Comparison of ENCODE assay signal across 8 cellular contexts in the genomic region with DNA sequence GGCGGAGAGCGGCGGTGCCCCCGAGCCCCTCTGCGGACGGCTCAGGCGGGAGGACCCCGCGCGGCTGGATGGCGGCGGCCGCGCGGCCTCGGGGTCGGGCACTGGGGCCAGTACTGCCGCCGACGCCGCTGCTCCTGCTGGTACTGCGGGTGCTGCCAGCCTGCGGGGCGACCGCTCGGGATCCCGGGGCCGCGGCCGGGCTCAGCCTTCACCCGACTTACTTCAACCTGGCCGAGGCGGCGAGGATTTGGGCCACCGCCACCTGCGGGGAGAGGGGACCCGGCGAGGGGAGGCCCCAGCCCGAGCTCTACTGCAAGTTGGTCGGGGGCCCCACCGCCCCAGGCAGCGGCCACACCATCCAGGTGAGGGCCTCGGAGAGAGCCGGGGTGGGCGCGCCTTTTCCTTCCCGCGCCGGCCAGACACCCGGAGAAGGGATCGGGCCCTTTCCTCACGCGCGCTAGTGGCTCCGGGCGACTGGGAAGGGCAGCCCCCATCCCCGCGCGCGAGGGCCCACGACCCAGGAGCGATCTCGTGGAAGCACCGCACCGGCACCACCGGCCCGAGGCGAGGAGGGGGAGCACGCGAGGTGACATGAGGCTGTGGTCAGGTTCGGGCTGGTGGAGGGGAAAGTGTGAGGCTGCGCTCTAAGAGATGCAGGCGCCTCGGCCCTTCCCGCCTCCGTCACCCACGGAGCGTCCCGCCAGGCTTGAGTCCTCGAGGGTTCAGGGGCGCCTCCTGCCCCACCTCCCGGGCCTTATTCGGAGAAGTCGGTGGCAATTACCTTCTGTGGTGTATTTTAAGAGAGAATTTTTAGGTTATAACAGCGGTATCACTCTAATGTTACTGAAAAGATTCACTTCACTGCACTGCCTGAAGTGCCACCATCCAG. TPM values are rescaled to one million over a fixed set of nuclear protein-coding genes. Genes with fewer than 3 reads are reported as not detected.
DNase-seq lines count a peak whose midpoint lies in the region; ATAC-seq and TF ChIP-seq lines count a peak whose summit lies in the region.

No MANE protein-coding gene starts in this region.

- no peak overlapping the region for H3K27ac Mint-ChIP-seq in mesothelial cell of epicardium
- peak overlapping the region; percentile 31 for H3K27ac Mint-ChIP-seq in type B pancreatic cell

- no peaks in the 10 kb centered on the region for H3K36me3 ChIP-seq in Panc1 (ENCODE audit: control insufficient read depth, insufficient read depth, low read length)

- H3K4me3 ChIP-seq in Panc1 (ENCODE audit: low read depth in 2 of 2, low read length in 2 of 2) = peak overlapping the region; percentile 50 to 69

- TF ChIP-seq CTCF in Panc1 (IDR thresholded peaks at IDR 0.05) (peak; percentile 12; the same call in 1 of the 2 replicates), mesothelial cell of epicardium (IDR thresholded peaks at IDR 0.05; ENCODE audit: unreplicated experiment) (no peak), type B pancreatic cell (conservative IDR thresholded peaks at IDR 0.05) (no peak)

- ATAC-seq in GM18909 (IDR thresholded peaks at IDR 0.05; ENCODE audit: poor library complexity, unreplicated experiment) (peak; percentile 40), Panc1 (peak; percentile 71)

- H3K9me3 Mint-ChIP-seq in mesothelial cell of epicardium (no peaks in the 10 kb centered on the region), type B pancreatic cell (no peaks in the 10 kb centered on the region)

- CTCF ChIA-PET in Panc1 (lab: Charles Lee) = no interaction called here

- no TSS peak for BruUV-seq in Panc1 (replicated peaks; lab: Mats Ljungman, UMichigan)

- intact Hi-C loops in Panc1 (cut with micrococcal nuclease; ENCODE audit: unreplicated experiment) = no loop called here

- no peaks in the 10 kb centered on the region for H3K36me3 Mint-ChIP-seq in mesothelial cell of epicardium
- peaks cover 4% of the 10 kb centered on the region for H3K36me3 Mint-ChIP-seq in type B pancreatic cell

- peak overlapping the region; percentile 54 for H3K4me3 Mint-ChIP-seq in mesothelial cell of epicardium
- peak overlapping the region; percentile 80 for H3K4me3 Mint-ChIP-seq in type B pancreatic cell

- H3K4me1 ChIP-seq in Panc1 (ENCODE audit: control insufficient read depth, insufficient read depth, low read length) = peaks cover 14% of the 10 kb centered on the region

- H3K27ac ChIP-seq in Panc1 (ENCODE audit: low read length) = no peak overlapping the region

- H3K27me3 ChIP-seq in Panc1 (ENCODE audit: control insufficient read depth, insufficient read depth, low read length) = peaks cover 10% of the 10 kb centered on the region

- in situ Hi-C loops in Panc1 (cut with HindIII; ENCODE audit: low pct_unique_long_range_greater_than_20kb, low sequenced_read_pairs) = no loop called here

- H3K27me3 Mint-ChIP-seq in mesothelial cell of epicardium (ENCODE audit: low read depth) = peaks cover 58% of the 10 kb centered on the region
- peaks cover 49% of the 10 kb centered on the region for H3K27me3 Mint-ChIP-seq in type B pancreatic cell

- H3K4me1 Mint-ChIP-seq in mesothelial cell of epicardium = peaks cover 11% of the 10 kb centered on the region
- no peaks in the 10 kb centered on the region for H3K4me1 Mint-ChIP-seq in type B pancreatic cell (ENCODE audit: unreplicated experiment)

- no peaks in the 10 kb centered on the region for H3K9me3 ChIP-seq in Panc1 (ENCODE audit: control insufficient read depth, insufficient read depth, low read depth, low read length)

- DNase-seq in Panc1 (ENCODE audit: low read depth, low spot score) (no peak), dermis blood vessel endothelial cell (peak; percentile 32), mesothelial cell of epicardium (ENCODE audit: low spot score in 2 of 2, unreplicated experiment in 2 of 2) (peak in 1 of 2 experiments; percentile 46), type B pancreatic cell (ENCODE audit: extremely low spot score, unreplicated experiment) (peak; percentile 71), A172 (ENCODE audit: low spot score) (no peak), NCI-H774 (lab: John Stamatoyannopoulos, UW) (no peak), pons (ENCODE audit: low spot score) (no peak)

- POLR2A ChIA-PET in Panc1 (lab: Charles Lee) = no interaction called here

RNA-seq across cellular contexts. Expression of gene LAMA3, which starts 0.6 kb away (rescaled TPM):
- total RNA-seq in Panc1 (2021; ENCODE audit: unreplicated experiment) (8.1 TPM), dermis blood vessel endothelial cell (14.1 and 15.9 TPM in 2 replicates), mesothelial cell of epicardium (6.1 to 7.4 TPM (median 6.7 TPM) in 3 replicates), type B pancreatic cell (ENCODE audit: low replicate concordance) (9.4 and 15.3 TPM in 2 replicates)
- polyA plus RNA-seq in Panc1 (2012; ENCODE audit: insufficient read length) = 1.2 TPM
- 1.5 and 2.7 TPM in 2 replicates for total RNA-seq in A172 (2014; rRNA removed; shearing (Covaris generic))

RNA-seq across cellular contexts. Expression of gene ANKRD29, which starts 27.1 kb away (rescaled TPM):
- total RNA-seq in Panc1 (2021; ENCODE audit: unreplicated experiment) (0.67 TPM), dermis blood vessel endothelial cell (4.1 and 4.2 TPM in 2 replicates), mesothelial cell of epicardium (2.3 to 2.9 TPM (median 2.4 TPM) in 3 replicates), type B pancreatic cell (ENCODE audit: low replicate concordance) (2.4 and 3.5 TPM in 2 replicates)
- 0.96 TPM for polyA plus RNA-seq in Panc1 (2012; ENCODE audit: insufficient read length)
- total RNA-seq in A172 (2014; rRNA removed; shearing (Covaris generic)) = 3.8 and 4.0 TPM in 2 replicates

Comparison
In these comparisons a context has a peak if more than half of its experiments do, and no peak if none do; other contexts are left out.
1. DNase-seq: peak in dermis blood vessel endothelial cell (single experiment) and type B pancreatic cell (single experiment); none in Panc1 (single experiment), A172 (single experiment), NCI-H774 (single experiment) and pons (single experiment).